Comparison of ENCODE assay signal across 9 cellular contexts in the genomic region with DNA sequence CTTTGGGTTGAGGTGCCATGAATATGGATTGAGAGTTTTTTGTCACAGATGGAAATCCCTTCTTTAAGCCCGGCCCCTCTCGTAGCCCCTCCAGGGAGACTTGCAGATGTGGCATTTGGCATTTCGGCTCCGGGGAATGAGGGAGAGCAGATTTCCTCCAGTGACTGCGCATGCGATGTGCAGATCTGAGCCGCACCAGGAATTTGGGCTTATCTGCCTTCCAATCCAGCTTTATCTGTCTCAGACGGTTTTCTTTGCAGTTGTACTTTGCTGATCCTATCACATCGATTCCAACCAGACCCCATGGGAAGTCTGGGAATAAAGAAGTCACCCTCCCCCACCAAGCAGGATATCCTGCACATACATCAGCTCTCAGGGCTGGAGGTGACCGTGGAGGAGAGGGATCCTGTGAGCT. TPM values are rescaled to one million over a fixed set of nuclear protein-coding genes. Genes with fewer than 3 reads are reported as not detected.
A peak's percentile ranks its signal among the peaks of the same experiment; 100 is the strongest.
DNase-seq lines count a peak whose midpoint lies in the region; ATAC-seq and TF ChIP-seq lines count a peak whose summit lies in the region.
"Had no signal": no experiment of that assay in that cellular context is flagged by ENCODE, and none has a peak within 500 bp of the region (broad histone marks: within the 10 kb centered on the region; RNA-seq: fewer than 3 reads in every experiment).

No MANE protein-coding gene starts in this region.

- TF ChIP-seq EP300 in suprapubic skin (IDR thresholded peaks at IDR 0.05), result no peak

- no peaks in the 10 kb centered on the region for H3K36me3 ChIP-seq in mammary epithelial cell (ENCODE audit: insufficient read depth, low read length)
- H3K36me3 ChIP-seq in suprapubic skin, result no peaks in the 10 kb centered on the region
- H3K36me3 ChIP-seq: colonic mucosa had no signal

- H3K9me3 ChIP-seq in mammary epithelial cell (replicated peaks; ENCODE audit: insufficient read depth, low read length), result no peaks in the 10 kb centered on the region
- H3K9me3 ChIP-seq in suprapubic skin, result no peaks in the 10 kb centered on the region
- H3K9me3 ChIP-seq: colonic mucosa had no signal

- peak overlapping the region in 1 of 3 experiments; percentile 18 for H3K4me3 ChIP-seq in mammary epithelial cell (replicated peaks in 1 of 3; ENCODE audit: insufficient read depth in 1 of 3, low read depth in 2 of 3, low read length in 3 of 3)
- peak overlapping the region; percentile 30 for H3K4me3 ChIP-seq in suprapubic skin
- H3K4me3 ChIP-seq: colonic mucosa had no signal

- H3K4me1 ChIP-seq in mammary epithelial cell (ENCODE audit: insufficient read depth, low read length) (no peaks in the 10 kb centered on the region), suprapubic skin (no peaks in the 10 kb centered on the region)
- H3K4me1 ChIP-seq: colonic mucosa had no signal

- BruUV-seq in mammary epithelial cell (replicated peaks; lab: Mats Ljungman, UMichigan), result no TSS peak

- no peak overlapping the region for H3K27ac ChIP-seq in mammary epithelial cell (ENCODE audit: insufficient read depth, low read depth, low read length)
- H3K27ac ChIP-seq in suprapubic skin, result no peak overlapping the region
- H3K27ac ChIP-seq: colonic mucosa had no signal

- intact Hi-C loops in mammary epithelial cell (cut with micrococcal nuclease), result no loop called here

- ATAC-seq in GM19395 (IDR thresholded peaks at IDR 0.05; ENCODE audit: unreplicated experiment), result no peak

- peak; percentile 65 for DNase-seq in NCI-H2227 (lab: John Stamatoyannopoulos, UW; ENCODE audit: unreplicated experiment)
- no peak for DNase-seq in mammary epithelial cell
- DNase-seq in iris pigment epithelial cell (ENCODE audit: low read depth), result peak; percentile 26
- DNase-seq in suprapubic skin (ENCODE audit: low spot score in 2 of 2), result no peak
- DNase-seq in COR-L47 (lab: John Stamatoyannopoulos, UW), result no peak
- DNase-seq in NCI-H2171 (lab: John Stamatoyannopoulos, UW), result no peak
- no peak for DNase-seq in activated CD4-positive, alpha-beta T cell treated with anti-CD3 and anti-CD28 coated beads for 1 hour
- DNase-seq: colonic mucosa had no signal

- peak overlapping the region; percentile 46 for H2AFZ ChIP-seq in mammary epithelial cell (ENCODE audit: low read depth, low read length)

- H3K4me2 ChIP-seq in mammary epithelial cell (ENCODE audit: insufficient read depth, low read depth, low read length), result peak overlapping the region; percentile 49

- dilution Hi-C loops in mammary epithelial cell (cut with HindIII; ENCODE audit: low sequenced_read_pairs), result no loop called here

- TF ChIP-seq CTCF in mammary epithelial cell (conservative IDR thresholded peaks at IDR 0.05 in 1 of 2, IDR thresholded peaks at IDR 0.05 in 1 of 2; ENCODE audit: extremely low read depth in 1 of 2, insufficient read depth in 1 of 2, low read depth in 1 of 2, low read length in 2 of 2) (no peak), suprapubic skin (IDR thresholded peaks at IDR 0.05) (no peak)

- H3K79me2 ChIP-seq in mammary epithelial cell (ENCODE audit: insufficient read depth, low read length), result no peaks in the 10 kb centered on the region

- 4% methylated on average over 10 of the region's 10 CpGs for WGBS in mammary epithelial cell (ENCODE audit: low coverage, missing lambda C conversion rate)
- WGBS in suprapubic skin, result 21% methylated on average over 10 of the region's 10 CpGs

- no peak for TF ChIP-seq POLR2A in suprapubic skin (IDR thresholded peaks at IDR 0.05)

- CTCF ChIA-PET in mammary epithelial cell (lab: Charles Lee; ENCODE audit: low non-redundant PET), result no interaction called here

- in situ Hi-C loops in mammary epithelial cell (cut with MboI; ENCODE audit: low sequenced_read_pairs in 2 of 2), result loop anchor here in 1 of 2 donors (25.0 kb wide), 2 partner anchors 1121 to 1546 kb away; partner anchors contain the start of gene SCCPDH

- no peak overlapping the region for H3K9ac ChIP-seq in mammary epithelial cell (ENCODE audit: insufficient read depth, low read length)

- no peaks in the 10 kb centered on the region for H3K27me3 ChIP-seq in mammary epithelial cell (ENCODE audit: insufficient read depth, low read length)
- peaks cover 3% of the 10 kb centered on the region for H3K27me3 ChIP-seq in suprapubic skin
- H3K27me3 ChIP-seq: colonic mucosa had no signal

- no peaks in the 10 kb centered on the region for H4K20me1 ChIP-seq in mammary epithelial cell (ENCODE audit: insufficient read depth, low read length)

RNA-seq across cellular contexts. Expression of gene KIF26B, which starts 11.7 kb away (rescaled TPM):
- total RNA-seq in mammary epithelial cell (10 to 100 TPM in 1 of 2 donors, 1 to 10 TPM in 1; 2.5 to 14.2 TPM), suprapubic skin (1 to 10 TPM; 3.6 to 7.0 (median 5.2) TPM)
- 0.20 TPM for polyA plus RNA-seq in mammary epithelial cell
- 0.31 TPM for polyA minus RNA-seq in mammary epithelial cell

Comparison
In these comparisons a context has a peak if more than half of its experiments do, and no peak if none do; other contexts are left out.
1. DNase-seq: peak in NCI-H2227 (single experiment) and iris pigment epithelial cell (single experiment); none in mammary epithelial cell (single experiment), suprapubic skin (0 of 2), COR-L47 (single experiment), NCI-H2171 (single experiment) and activated CD4-positive, alpha-beta T cell treated with anti-CD3 and anti-CD28 coated beads for 1 hour (single experiment).